ENCODE assay signal across 11 cellular contexts in genomic region chrX:134551365-134552095, GRCh38.
DNase-seq lines count a peak whose midpoint lies in the region; ATAC-seq, FAIRE-seq and TF ChIP-seq lines count a peak whose summit lies in the region.
"Had no signal": no experiment of that assay in that cellular context is flagged by ENCODE, and none has a peak within 500 bp of the region (broad histone marks: within the 10 kb centered on the region; RNA-seq: fewer than 3 reads in every experiment).

No MANE protein-coding gene starts in this region.

- peak overlapping the region; percentile 12 for H3K4me3 Mint-ChIP-seq in activated CD4-positive, alpha-beta T cell treated with anti-CD3 and anti-CD28 coated beads for 36 hours
- peak overlapping the region; percentile 88 to 95 for H3K4me3 Mint-ChIP-seq in stimulated activated naive CD8-positive, alpha-beta T cell treated with anti-CD3 and anti-CD28 coated beads, Interleukin-15, amount 100 ng/mL, for 72 hours

- no peak for TF ChIP-seq CTCF in fibroblast of the aortic adventitia (IDR thresholded peaks at IDR 0.05; ENCODE audit: insufficient read depth, low read length)

- H3K27ac Mint-ChIP-seq in activated CD4-positive, alpha-beta T cell treated with anti-CD3 and anti-CD28 coated beads for 36 hours = no peak overlapping the region
- H3K27ac Mint-ChIP-seq in stimulated activated naive CD8-positive, alpha-beta T cell treated with anti-CD3 and anti-CD28 coated beads, Interleukin-15, amount 100 ng/mL, for 72 hours = peak overlapping the region in 1 of 2 donors; percentile 52

- no peak for ATAC-seq in activated CD4-positive, alpha-beta T cell treated with anti-CD3 and anti-CD28 coated beads for 36 hours
- no peak for ATAC-seq in stimulated activated naive CD8-positive, alpha-beta T cell treated with anti-CD3 and anti-CD28 coated beads, Interleukin-15, amount 100 ng/mL, for 72 hours

- peaks cover 18% of the 10 kb centered on the region for H3K4me1 Mint-ChIP-seq in activated CD4-positive, alpha-beta T cell treated with anti-CD3 and anti-CD28 coated beads for 36 hours
- peaks cover 23% of the 10 kb centered on the region for H3K4me1 Mint-ChIP-seq in stimulated activated naive CD8-positive, alpha-beta T cell treated with anti-CD3 and anti-CD28 coated beads, Interleukin-15, amount 100 ng/mL, for 72 hours

- FAIRE-seq in RCC 7860 (lab: Jason Lieb, UNC) = peak; percentile 75
- FAIRE-seq: small intestine had no signal

- CTCF ChIA-PET in activated CD4-positive, alpha-beta T cell treated with anti-CD3 and anti-CD28 coated beads for 36 hours (lab: Charles Lee) = interaction anchor here (0.7 kb wide), 1 partner anchor 52 kb away, joined by 3 read pairs; no protein-coding TSS in a partner anchor

- no peaks in the 10 kb centered on the region for H3K36me3 Mint-ChIP-seq in activated CD4-positive, alpha-beta T cell treated with anti-CD3 and anti-CD28 coated beads for 36 hours (ENCODE audit: low read depth)

- no peaks in the 10 kb centered on the region for H3K9me3 Mint-ChIP-seq in activated CD4-positive, alpha-beta T cell treated with anti-CD3 and anti-CD28 coated beads for 36 hours (ENCODE audit: low read depth)
- no peaks in the 10 kb centered on the region for H3K9me3 Mint-ChIP-seq in stimulated activated naive CD8-positive, alpha-beta T cell treated with anti-CD3 and anti-CD28 coated beads, Interleukin-15, amount 100 ng/mL, for 72 hours

- POLR2A ChIA-PET in activated CD4-positive, alpha-beta T cell treated with anti-CD3 and anti-CD28 coated beads for 36 hours (lab: Charles Lee) = no interaction called here

- peaks cover 48% of the 10 kb centered on the region for H3K27me3 Mint-ChIP-seq in activated CD4-positive, alpha-beta T cell treated with anti-CD3 and anti-CD28 coated beads for 36 hours
- H3K27me3 Mint-ChIP-seq in stimulated activated naive CD8-positive, alpha-beta T cell treated with anti-CD3 and anti-CD28 coated beads, Interleukin-15, amount 100 ng/mL, for 72 hours = peaks cover 63% of the 10 kb centered on the region

- intact Hi-C loops in activated CD4-positive, alpha-beta T cell treated with anti-CD3 and anti-CD28 coated beads for 36 hours (cut with DNase I, micrococcal nuclease) = no loop called here

- no peak for DNase-seq in activated CD4-positive, alpha-beta T cell treated with anti-CD3 and anti-CD28 coated beads for 36 hours
- no peak for DNase-seq in activated CD4-positive, alpha-beta T cell treated with anti-CD3 and anti-CD28 coated beads for 1 hour
- DNase-seq in RCC 7860 (ENCODE audit: low spot score) (peak; percentile 66), fibroblast of the aortic adventitia (ENCODE audit: low read depth) (peak; percentile 64), LoVo (ENCODE audit: low spot score) (no peak), COLO668 (lab: John Stamatoyannopoulos, UW; ENCODE audit: unreplicated experiment) (no peak), NCI-H2196 treated with DMSO at 0.1 percent for 48 hours (lab: John Stamatoyannopoulos, UW; ENCODE audit: unreplicated experiment) (no peak)
- DNase-seq in stimulated activated naive CD8-positive, alpha-beta T cell treated with anti-CD3 and anti-CD28 coated beads, Interleukin-15, amount 100 ng/mL, for 72 hours = no peak
- DNase-seq: C1 segment of cervical spinal cord; effector memory CD4-positive, alpha-beta T cell; small intestine had no signal

- H3K4me3 ChIP-seq in fibroblast of the aortic adventitia (ENCODE audit: low read depth, low read length) = peak overlapping the region; percentile 77

Comparison
In these comparisons a context has a peak if more than half of its experiments do, and no peak if none do; other contexts are left out.
1. DNase-seq: peak in RCC 7860 (single experiment) and fibroblast of the aortic adventitia (single experiment); none in activated CD4-positive, alpha-beta T cell treated with anti-CD3 and anti-CD28 coated beads for 36 hours (single experiment), activated CD4-positive, alpha-beta T cell treated with anti-CD3 and anti-CD28 coated beads for 1 hour (single experiment), stimulated activated naive CD8-positive, alpha-beta T cell treated with anti-CD3 and anti-CD28 coated beads, Interleukin-15, amount 100 ng/mL, for 72 hours (0 of 2), LoVo (single experiment), COLO668 (single experiment) and NCI-H2196 treated with DMSO at 0.1 percent for 48 hours (single experiment).